In the genomic region with DNA sequence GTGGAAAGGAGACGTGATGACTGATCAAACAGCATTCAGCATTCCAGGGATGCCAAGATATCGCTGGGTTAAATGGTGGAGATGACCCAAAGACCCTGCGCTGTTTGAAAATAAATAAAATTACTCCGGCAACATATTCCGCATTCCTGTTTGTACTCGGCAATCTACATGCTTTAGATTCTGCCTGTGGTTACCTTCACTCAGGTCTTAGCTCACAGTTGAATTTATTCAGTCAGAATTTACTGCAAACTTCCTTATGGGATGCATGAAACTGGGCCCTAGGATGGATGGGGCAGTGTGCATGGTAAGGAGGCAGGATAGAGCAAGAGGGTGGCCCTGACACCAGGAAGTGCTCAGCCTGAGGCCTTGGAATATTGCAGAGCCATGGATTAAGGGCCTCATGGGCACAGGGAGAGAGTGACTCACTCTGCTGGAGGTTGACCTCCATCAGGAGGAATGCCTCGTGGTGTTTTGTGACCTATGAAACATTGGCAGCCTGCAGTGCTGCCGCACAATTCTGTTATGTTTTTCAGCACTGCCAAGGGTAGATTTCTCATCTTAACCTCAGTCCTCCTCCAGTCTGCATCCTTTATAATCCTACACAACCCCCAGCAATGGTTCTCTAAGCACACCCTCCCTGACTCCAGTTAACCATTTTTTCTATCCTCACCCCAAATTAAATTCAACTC, we compare ENCODE assay signal across 9 cellular contexts.
A peak's percentile ranks its signal among the peaks of the same experiment; 100 is the strongest.
DNase-seq lines count a peak whose midpoint lies in the region; ATAC-seq and TF ChIP-seq lines count a peak whose summit lies in the region.
"Had no signal": no experiment of that assay in that cellular context is flagged by ENCODE, and none has a peak within 500 bp of the region (broad histone marks: within the 10 kb centered on the region; RNA-seq: fewer than 3 reads in every experiment).

No MANE protein-coding gene starts in this region.

- no peaks in the 10 kb centered on the region for H3K9me3 ChIP-seq in HUES48 (ENCODE audit: control insufficient read depth, insufficient read depth, low read length)
- H3K9me3 ChIP-seq in lower lobe of right lung = no peaks in the 10 kb centered on the region
- no peaks in the 10 kb centered on the region for H3K9me3 ChIP-seq in tibial nerve

- H3K4me3 ChIP-seq in HUES48 (ENCODE audit: low read depth, low read length) (no peak overlapping the region), choroid plexus epithelial cell (ENCODE audit: low read depth, low read length) (no peak overlapping the region), lower lobe of right lung (no peak overlapping the region), tibial nerve (no peak overlapping the region)

- ATAC-seq in lower lobe of right lung (peak; percentile 74 to 80), HG02852 (IDR thresholded peaks at IDR 0.05; ENCODE audit: unreplicated experiment) (no peak), GM21390 (IDR thresholded peaks at IDR 0.05; ENCODE audit: unreplicated experiment) (no peak)

- no peaks in the 10 kb centered on the region for H3K36me3 ChIP-seq in HUES48 (ENCODE audit: control insufficient read depth, insufficient read depth, low read length)
- no peaks in the 10 kb centered on the region for H3K36me3 ChIP-seq in lower lobe of right lung
- no peaks in the 10 kb centered on the region for H3K36me3 ChIP-seq in tibial nerve

- 40 to 43% methylated on average over 8 of the region's 8 CpGs for WGBS in tibial nerve, 2 donors

- DNase-seq in choroid plexus epithelial cell (ENCODE audit: low read depth) (peak; percentile 96), lower lobe of right lung (no peak), tibial nerve (ENCODE audit: low spot score in 2 of 2) (peak; percentile 22 to 50), ureter (ENCODE audit: low spot score) (no peak)
- no peak for DNase-seq in stimulated activated CD4-positive, alpha-beta T cell treated with anti-CD3 and anti-CD28 coated beads, Interleukin-15, amount 100 ng/mL, for 24 hours
- DNase-seq: activated CD8-positive, alpha-beta memory T cell treated with anti-CD3 and anti-CD28 coated beads, Interleukin-2, amount 50 U/mL, for 4 hours had no signal

- H3K4me1 ChIP-seq in HUES48 (ENCODE audit: control insufficient read depth, insufficient read depth, low read length) (peaks cover 43% of the 10 kb centered on the region), lower lobe of right lung (no peaks in the 10 kb centered on the region), tibial nerve (peaks cover 0 to 27% (median 11%) of the 10 kb centered on the region in 4 donors)

- peak; percentile 33 to 84 for TF ChIP-seq EP300 in tibial nerve (IDR thresholded peaks at IDR 0.05)

- TF ChIP-seq CTCF in choroid plexus epithelial cell (conservative IDR thresholded peaks at IDR 0.05; ENCODE audit: low read depth, low read length) (no peak), lower lobe of right lung (IDR thresholded peaks at IDR 0.05) (no peak), tibial nerve (IDR thresholded peaks at IDR 0.05) (no peak)

- H3K27me3 ChIP-seq in HUES48 (ENCODE audit: control insufficient read depth, insufficient read depth, low read length) (no peaks in the 10 kb centered on the region), lower lobe of right lung (ENCODE audit: low read depth) (no peaks in the 10 kb centered on the region), tibial nerve (no peaks in the 10 kb centered on the region)

- H3K9ac ChIP-seq in HUES48 (ENCODE audit: low read depth, low read length) = no peak overlapping the region

- peak overlapping the region; percentile 39 for H3K27ac ChIP-seq in HUES48 (ENCODE audit: low read depth, low read length)
- peak overlapping the region; percentile 53 for H3K27ac ChIP-seq in lower lobe of right lung
- peak overlapping the region; percentile 9 to 84 (median 61) for H3K27ac ChIP-seq in tibial nerve

- no peak for TF ChIP-seq POLR2A in tibial nerve (IDR thresholded peaks at IDR 0.05)

- intact Hi-C loops in lower lobe of right lung (cut with DNase I) = no loop called here

Comparison
In these comparisons a context has a peak if more than half of its experiments do, and no peak if none do; other contexts are left out.
1. DNase-seq: peak in choroid plexus epithelial cell (single experiment) and tibial nerve (2 of 2); none in lower lobe of right lung (single experiment), ureter (single experiment) and stimulated activated CD4-positive, alpha-beta T cell treated with anti-CD3 and anti-CD28 coated beads, Interleukin-15, amount 100 ng/mL, for 24 hours (single experiment).
2. ATAC-seq: peak in lower lobe of right lung (2 of 2); none in HG02852 (single experiment) and GM21390 (single experiment).
3. Peak in every context shown above with its lines, with median percentiles within 50 percentile points of each other: H3K27ac ChIP-seq.